Comparison of ENCODE assay signal across 9 cellular contexts in genomic region chr12:46263140-46264017, GRCh38. TPM values are rescaled to one million over a fixed set of nuclear protein-coding genes. Genes with fewer than 3 reads are reported as not detected.
A peak's percentile ranks its signal among the peaks of the same experiment; 100 is the strongest.
DNase-seq lines count a peak whose midpoint lies in the region; ATAC-seq, FAIRE-seq and TF ChIP-seq lines count a peak whose summit lies in the region.
"Had no signal": no experiment of that assay in that cellular context is flagged by ENCODE, and none has a peak within 500 bp of the region (broad histone marks: within the 10 kb centered on the region; RNA-seq: fewer than 3 reads in every experiment).

No MANE protein-coding gene starts in this region.

- H3K4me3 Mint-ChIP-seq in activated T-helper 1 cell treated with anti-CD3 and anti-CD28 coated beads, Interleukin-12 subunit alpha, Interleukin-12 subunit beta, Interleukin-2, Interleukin-4 antibody, amounts not matched to agents 30 ng/mL and 10 ng/mL and 1 ng/mL, durations not matched to agents 14 hours and 24 hours and 36 hours: peak overlapping the region; percentile 45

- H3K27me3 Mint-ChIP-seq in activated T-helper 1 cell treated with anti-CD3 and anti-CD28 coated beads, Interleukin-12 subunit alpha, Interleukin-12 subunit beta, Interleukin-2, Interleukin-4 antibody, amounts not matched to agents 30 ng/mL and 10 ng/mL and 1 ng/mL, durations not matched to agents 14 hours and 24 hours and 36 hours (ENCODE audit: insufficient read depth): no peaks in the 10 kb centered on the region

- no peak for TF ChIP-seq CTCF in HepG2 (CRISPR knock-in tag; IDR thresholded peaks at IDR 0.05)
- peak in 2 of 4 donors; percentile 6 to 18 for TF ChIP-seq CTCF in right lobe of liver (IDR thresholded peaks at IDR 0.05)
- peak in 4 of 5 experiments; percentile 9 to 33 (median 26) for TF ChIP-seq CTCF in transverse colon (IDR thresholded peaks at IDR 0.05)
- TF ChIP-seq CTCF in lower leg skin (IDR thresholded peaks at IDR 0.05): no peak

- WGBS in HepG2 (ENCODE audit: low lambda C conversion rate): 93% methylated on average over 6 of the region's 6 CpGs
- WGBS in right lobe of liver (ENCODE audit: insufficient coverage, low coverage, low lambda C conversion rate, missing lambda C conversion rate): 69% methylated on average over 6 of the region's 6 CpGs
- 85% methylated on average over 6 of the region's 6 CpGs for WGBS in right cardiac atrium
- 80 to 94% methylated on average over 6 of the region's 6 CpGs for WGBS in transverse colon (ENCODE audit: low coverage in 1 of 2), 2 donors
- 87 to 89% methylated on average over 6 of the region's 6 CpGs for WGBS in lower leg skin, 2 donors

- no peaks in the 10 kb centered on the region for H3K9me3 Mint-ChIP-seq in activated T-helper 1 cell treated with anti-CD3 and anti-CD28 coated beads, Interleukin-12 subunit alpha, Interleukin-12 subunit beta, Interleukin-2, Interleukin-4 antibody, amounts not matched to agents 30 ng/mL and 10 ng/mL and 1 ng/mL, durations not matched to agents 14 hours and 24 hours and 36 hours

- CTCF ChIA-PET in HepG2 (lab: Yijun Ruan, JAX; ENCODE audit: low intra/inter-chr PET ratio, low total read pairs): no interaction called here

- peaks cover 13% of the 10 kb centered on the region for H3K36me3 Mint-ChIP-seq in activated T-helper 1 cell treated with anti-CD3 and anti-CD28 coated beads, Interleukin-12 subunit alpha, Interleukin-12 subunit beta, Interleukin-2, Interleukin-4 antibody, amounts not matched to agents 30 ng/mL and 10 ng/mL and 1 ng/mL, durations not matched to agents 14 hours and 24 hours and 36 hours (ENCODE audit: low read depth)

- H3K4me3 ChIP-seq in HepG2 (replicated peaks in 1 of 3; ENCODE audit: insufficient read depth in 1 of 3, low read depth in 2 of 3, low read length in 3 of 3) (no peak overlapping the region), right lobe of liver (no peak overlapping the region), right cardiac atrium (ENCODE audit: low read length) (no peak overlapping the region), transverse colon (no peak overlapping the region), lower leg skin (ENCODE audit: low read depth, poor library complexity, severe bottlenecking) (no peak overlapping the region)

- BruUV-seq in HepG2 (replicated peaks; lab: Mats Ljungman, UMichigan): no TSS peak

- TF ChIP-seq POLR2A in HepG2 (IDR thresholded peaks at IDR 0.05; ENCODE audit: insufficient read depth in 1 of 2, low read depth in 2 of 2, low read length in 2 of 2) (no peak), right lobe of liver (IDR thresholded peaks at IDR 0.05) (no peak), transverse colon (IDR thresholded peaks at IDR 0.05) (no peak), lower leg skin (IDR thresholded peaks at IDR 0.05) (no peak)

- peaks cover 100% of the 10 kb centered on the region for H3K79me2 ChIP-seq in HepG2 (ENCODE audit: insufficient read depth, low read length)

- intact Hi-C loops in HepG2 (cut with micrococcal nuclease; ENCODE audit: unreplicated experiment): loop anchor here (10.0 kb wide), 1 partner anchor 269 kb away; the partner anchor contains the start of gene SCAF11
- intact Hi-C loops in right lobe of liver (cut with DNase I): no loop called here
- intact Hi-C loops in activated T-helper 1 cell treated with anti-CD3 and anti-CD28 coated beads, Interleukin-12 subunit alpha, Interleukin-12 subunit beta, Interleukin-2, Interleukin-4 antibody, amounts not matched to agents 30 ng/mL and 10 ng/mL and 1 ng/mL, durations not matched to agents 14 hours and 24 hours and 36 hours (cut with micrococcal nuclease): loop anchor here (10.0 kb wide), 1 partner anchor 261 kb away; no protein-coding TSS in a partner anchor
- intact Hi-C loops in right cardiac atrium (cut with DNase I): no loop called here
- intact Hi-C loops in transverse colon (cut with DNase I; ENCODE audit: low total_unique reads): loop anchor here (10.0 kb wide), 2 partner anchors 109 to 121 kb away; no protein-coding TSS in a partner anchor
- intact Hi-C loops in lower leg skin (cut with DNase I; ENCODE audit: low total_unique reads): no loop called here

- no peaks in the 10 kb centered on the region; a peak in 1 of 5 replicates for H3K27me3 ChIP-seq in HepG2 (ENCODE audit: control insufficient read depth in 1 of 2, insufficient read depth in 2 of 2, low read length in 2 of 2)
- peaks cover 0 to 8% of the 10 kb centered on the region in 2 donors for H3K27me3 ChIP-seq in right lobe of liver
- no peaks in the 10 kb centered on the region for H3K27me3 ChIP-seq in right cardiac atrium (ENCODE audit: control insufficient read depth, insufficient read depth)
- H3K27me3 ChIP-seq in transverse colon: no peaks in the 10 kb centered on the region

- no peaks in the 10 kb centered on the region for H3K9me3 ChIP-seq in HepG2 (ENCODE audit: low read length)
- H3K9me3 ChIP-seq in right lobe of liver: no peaks in the 10 kb centered on the region
- H3K9me3 ChIP-seq in right cardiac atrium (ENCODE audit: control insufficient read depth, low read length): no peaks in the 10 kb centered on the region
- no peaks in the 10 kb centered on the region for H3K9me3 ChIP-seq in transverse colon

- FAIRE-seq in HepG2 (lab: Jason Lieb, UNC): no peak

- TF ChIP-seq EP300 in HepG2 (IDR thresholded peaks at IDR 0.05; ENCODE audit: low read depth in 2 of 2, low read length in 2 of 2) (no peak), HepG2 (CRISPR knock-in tag; IDR thresholded peaks at IDR 0.05; ENCODE audit: borderline replicate concordance) (no peak), transverse colon (IDR thresholded peaks at IDR 0.05; ENCODE audit: low read depth) (no peak)

- no peaks in the 10 kb centered on the region for H3K36me3 ChIP-seq in HepG2 (replicated peaks in 1 of 2; ENCODE audit: control insufficient read depth in 1 of 2, insufficient read depth in 2 of 2, low read length in 2 of 2)
- H3K36me3 ChIP-seq in right lobe of liver: no peaks in the 10 kb centered on the region
- H3K36me3 ChIP-seq in transverse colon: no peaks in the 10 kb centered on the region

- DNase-seq in HepG2 (ENCODE audit: low spot score) (no peak), right lobe of liver (no peak), right cardiac atrium (no peak), transverse colon (no peak), HUDEP-2 (lab: John Stamatoyannopoulos, UW; ENCODE audit: unreplicated experiment in 76 of 76) (no peak), lower leg skin (ENCODE audit: low spot score in 2 of 2) (no peak)
- no peak for DNase-seq in activated T-helper 1 cell treated with anti-CD3 and anti-CD28 coated beads, Interleukin-12 subunit alpha, Interleukin-12 subunit beta, Interleukin-2, Interleukin-4 antibody, amounts not matched to agents 30 ng/mL and 10 ng/mL and 1 ng/mL, durations not matched to agents 14 hours and 24 hours and 36 hours (ENCODE audit: low spot score)
- DNase-seq: NCI-H774 had no signal

- peak overlapping the region; percentile 55 for H3K27ac Mint-ChIP-seq in activated T-helper 1 cell treated with anti-CD3 and anti-CD28 coated beads, Interleukin-12 subunit alpha, Interleukin-12 subunit beta, Interleukin-2, Interleukin-4 antibody, amounts not matched to agents 30 ng/mL and 10 ng/mL and 1 ng/mL, durations not matched to agents 14 hours and 24 hours and 36 hours

- in situ Hi-C loops in HepG2 (cut with HindIII; ENCODE audit: extremely low pct_ligation_motif_present, low pct_unique_long_range_greater_than_20kb): no loop called here
- in situ Hi-C loops in transverse colon (cut with MboI; ENCODE audit: low pct_ligation_motif_present in 1 of 4, low pct_unique_long_range_greater_than_20kb in 1 of 4, low sequenced_read_pairs in 3 of 4): loop anchor here in 2 of 4 donors (10.0 to 25.0 kb wide), 2 partner anchors 49 to 101 kb away; no protein-coding TSS in a partner anchor

- peaks cover 63% of the 10 kb centered on the region for H4K20me1 ChIP-seq in HepG2 (ENCODE audit: insufficient read depth, low read length)

- H2AFZ ChIP-seq in HepG2 (ENCODE audit: low read length): no peak overlapping the region

- no peak overlapping the region for H3K9ac ChIP-seq in HepG2 (ENCODE audit: insufficient read depth, low read depth, low read length)

- H3K27ac ChIP-seq in HepG2 (ENCODE audit: extremely low read length, insufficient read depth, low read length) (no peak overlapping the region), right lobe of liver (no peak overlapping the region), right cardiac atrium (ENCODE audit: low read length) (peak overlapping the region; percentile 17), transverse colon (peak overlapping the region in 1 of 4 donors; percentile 7)

- H3K4me1 Mint-ChIP-seq in activated T-helper 1 cell treated with anti-CD3 and anti-CD28 coated beads, Interleukin-12 subunit alpha, Interleukin-12 subunit beta, Interleukin-2, Interleukin-4 antibody, amounts not matched to agents 30 ng/mL and 10 ng/mL and 1 ng/mL, durations not matched to agents 14 hours and 24 hours and 36 hours (ENCODE audit: low read depth): peaks cover 17% of the 10 kb centered on the region

- ATAC-seq in HepG2 (no peak), right lobe of liver (no peak), right cardiac atrium (no peak), HG02870 (IDR thresholded peaks at IDR 0.05; ENCODE audit: unreplicated experiment) (no peak)

- H3K4me1 ChIP-seq in HepG2 (ENCODE audit: insufficient read depth, low read length): peaks cover 83% of the 10 kb centered on the region
- H3K4me1 ChIP-seq in right lobe of liver: peaks cover 0 to 6% (median 0%) of the 10 kb centered on the region in 4 donors
- H3K4me1 ChIP-seq in right cardiac atrium (ENCODE audit: control insufficient read depth, insufficient read depth, low read length): peaks cover 5% of the 10 kb centered on the region
- H3K4me1 ChIP-seq in transverse colon: peaks cover 0 to 86% (median 49%) of the 10 kb centered on the region in 4 donors

- TF ChIP-seq RAD21 in HepG2 (CRISPR knock-in tag; IDR thresholded peaks at IDR 0.05): no peak

- H3K4me2 ChIP-seq in HepG2 (ENCODE audit: low read depth, low read length): no peak overlapping the region

- POLR2A ChIA-PET in HepG2 (lab: Yijun Ruan, JAX): no interaction called here

RNA-seq across cellular contexts. Expression of gene SLC38A1, which starts 5.5 kb away (rescaled TPM):
- 47.0 and 49.8 TPM in 2 replicates for total RNA-seq in HepG2 (2016; rRNA removed; fragmentation: Illumina TruSeq; extraction: Trizol)
- total RNA-seq in HepG2 (2016; cell fraction: cytosol; rRNA removed; fragmentation: Illumina TruSeq; extraction: Trizol; ENCODE audit: low read depth): 38.0 and 39.4 TPM in 2 replicates
- total RNA-seq in HepG2 (2016; cell fraction: insoluble cytoplasmic fraction; rRNA removed; fragmentation: Illumina TruSeq; extraction: Trizol): 47.7 and 50.5 TPM in 2 replicates
- total RNA-seq in HepG2 (2016; cell fraction: membrane; rRNA removed; fragmentation: Illumina TruSeq; extraction: Trizol): 32.7 and 33.7 TPM in 2 replicates
- 56.8 and 57.5 TPM in 2 replicates for total RNA-seq in HepG2 (2016; cell fraction: nucleus; rRNA removed; fragmentation: Illumina TruSeq; extraction: Trizol)
- 42.0 and 50.6 TPM in 2 replicates for polyA plus RNA-seq in HepG2 (2011; rRNA removed)
- polyA plus RNA-seq in HepG2 (2011; cell fraction: cytosol; rRNA removed): 23.8 and 38.5 TPM in 2 replicates
- 23.7 and 30.2 TPM in 2 replicates for polyA plus RNA-seq in HepG2 (2011; cell fraction: nucleus; rRNA removed)
- 35.2 and 56.5 TPM in 2 replicates for polyA plus RNA-seq in HepG2 (2012)
- 4.1 and 5.4 TPM in 2 replicates for polyA plus RNA-seq in HepG2 (2016; cell fraction: cytosol; fragmentation: Illumina TruSeq; extraction: Trizol; ENCODE audit: low read depth)
- 25.3 and 31.2 TPM in 2 replicates for polyA plus RNA-seq in HepG2 (2016; cell fraction: insoluble cytoplasmic fraction; fragmentation: Illumina TruSeq; extraction: Trizol; ENCODE audit: low read depth)
- 10.1 and 10.4 TPM in 2 replicates for polyA plus RNA-seq in HepG2 (2016; cell fraction: membrane; fragmentation: Illumina TruSeq; extraction: Trizol; ENCODE audit: low read depth)
- 39.9 and 42.9 TPM in 2 replicates for polyA plus RNA-seq in HepG2 (2016; cell fraction: nucleus; fragmentation: Illumina TruSeq; extraction: Trizol; ENCODE audit: insufficient read depth, low read depth)
- 122 and 355 TPM in 2 replicates for polyA minus RNA-seq in HepG2 (2011; rRNA and poly(A)+ RNA removed; ENCODE audit: low replicate concordance)
- polyA minus RNA-seq in HepG2 (2011; cell fraction: cytosol; rRNA and poly(A)+ RNA removed): 81.0 and 98.9 TPM in 2 replicates
- 132 and 143 TPM in 2 replicates for polyA minus RNA-seq in HepG2 (2011; cell fraction: nucleus; rRNA and poly(A)+ RNA removed)
- total RNA-seq in right lobe of liver: 10 to 100 TPM in 4 of 6 experiments, 1 to 10 TPM in 2; 7.9 to 20.7 (median 12.2) TPM
- total RNA-seq in activated T-helper 1 cell treated with anti-CD3 and anti-CD28 coated beads, Interleukin-12 subunit alpha, Interleukin-12 subunit beta, Interleukin-2, Interleukin-4 antibody, amounts not matched to agents 30 ng/mL and 10 ng/mL and 1 ng/mL, durations not matched to agents 14 hours and 24 hours and 36 hours: 172 and 182 TPM in 2 replicates
- 10 to 100 TPM; 53.5 to 82.4 (median 65.7) TPM for total RNA-seq in right cardiac atrium
- 20.8 TPM for polyA plus RNA-seq in right cardiac atrium
- 100 to 1,000 TPM in 3 of 4 donors, 10 to 100 TPM in 1; 36.8 to 139 (median 117) TPM for total RNA-seq in transverse colon
- total RNA-seq in lower leg skin: 100 to 1,000 TPM in 2 of 4 donors, 10 to 100 TPM in 2; 87.3 to 118 (median 102) TPM

Comparison
In these comparisons a context has a peak if more than half of its experiments do, and no peak if none do; other contexts are left out.
1. intact Hi-C loops: an anchor here in HepG2 (10.0 kb wide), activated T-helper 1 cell treated with anti-CD3 and anti-CD28 coated beads, Interleukin-12 subunit alpha, Interleukin-12 subunit beta, Interleukin-2, Interleukin-4 antibody, amounts not matched to agents 30 ng/mL and 10 ng/mL and 1 ng/mL, durations not matched to agents 14 hours and 24 hours and 36 hours (10.0 kb wide) and transverse colon (10.0 kb wide); none called in right lobe of liver, right cardiac atrium and lower leg skin.
2. CTCF ChIP-seq: peak in transverse colon (4 of 5); none in HepG2 (single experiment) and lower leg skin (0 of 3).